In genomic region chr1:192311281-192311680, GRCh38 we compare ENCODE assay signal across 8 cellular contexts. TPM values are rescaled to one million over a fixed set of nuclear protein-coding genes. Genes with fewer than 3 reads are reported as not detected.
DNase-seq lines count a peak whose midpoint lies in the region; ATAC-seq and TF ChIP-seq lines count a peak whose summit lies in the region.

No MANE protein-coding gene starts in this region.

- H4K20me1 ChIP-seq in SK-N-SH (ENCODE audit: insufficient read depth) = no peaks in the 10 kb centered on the region
- no peaks in the 10 kb centered on the region for H4K20me1 ChIP-seq in hepatocyte (ENCODE audit: insufficient read depth, poor library complexity, severe bottlenecking)

- TF ChIP-seq CTCF in BE2C (IDR thresholded peaks at IDR 0.05; ENCODE audit: low read depth, low read length) (peak; percentile 76), SK-N-SH (IDR thresholded peaks at IDR 0.05) (peak; percentile 71), hepatocyte (IDR thresholded peaks at IDR 0.05; ENCODE audit: poor library complexity) (peak; percentile 68), uterus (IDR thresholded peaks at IDR 0.05) (no peak)

- H3K4me3 ChIP-seq in BE2C (ENCODE audit: low read depth, low read length) = no peak overlapping the region
- no peak overlapping the region; a peak in 1 of 4 replicates for H3K4me3 ChIP-seq in SK-N-SH (ENCODE audit: low read depth in 2 of 2, low read length in 1 of 2)
- H3K4me3 ChIP-seq in hepatocyte = no peak overlapping the region
- no peak overlapping the region for H3K4me3 ChIP-seq in uterus

- H3K27ac ChIP-seq in SK-N-SH (ENCODE audit: low read depth in 2 of 2, low read length in 1 of 2) = no peak overlapping the region
- H3K27ac ChIP-seq in hepatocyte = no peak overlapping the region
- H3K27ac ChIP-seq in uterus = no peak overlapping the region

- H3K79me2 ChIP-seq in SK-N-SH (ENCODE audit: insufficient read depth) (no peaks in the 10 kb centered on the region), hepatocyte (no peaks in the 10 kb centered on the region)

- no peaks in the 10 kb centered on the region for H3K4me1 ChIP-seq in BE2C
- H3K4me1 ChIP-seq in SK-N-SH (ENCODE audit: control insufficient read depth in 1 of 2, insufficient read depth in 2 of 2, low read depth in 1 of 2, low read length in 1 of 2) = peaks cover 0 to 6% of the 10 kb centered on the region in 2 experiments; a peak in 1 of 4 replicates
- H3K4me1 ChIP-seq in hepatocyte (ENCODE audit: insufficient read depth) = no peaks in the 10 kb centered on the region
- no peaks in the 10 kb centered on the region for H3K4me1 ChIP-seq in uterus

- no peaks in the 10 kb centered on the region for H3F3A ChIP-seq in SK-N-SH (replicated peaks; ENCODE audit: insufficient read depth)

- H3K9me2 ChIP-seq in SK-N-SH (no peaks in the 10 kb centered on the region), hepatocyte (replicated peaks; ENCODE audit: insufficient read depth) (no peaks in the 10 kb centered on the region)

- no peak for TF ChIP-seq POLR2A in uterus (IDR thresholded peaks at IDR 0.05)

- CTCF ChIA-PET in SK-N-SH (lab: Yijun Ruan, JAX) = interaction anchor here (1.5 kb wide), 1 partner anchor 11 kb away, joined by 4 read pairs; no protein-coding TSS in a partner anchor

- no peak for TF ChIP-seq EP300 in SK-N-SH (IDR thresholded peaks at IDR 0.05; ENCODE audit: borderline replicate concordance in 1 of 2, low read depth in 1 of 2, low read length in 1 of 2)

- no peaks in the 10 kb centered on the region for H3K27me3 ChIP-seq in BE2C
- H3K27me3 ChIP-seq in SK-N-SH (ENCODE audit: insufficient read depth) = no peaks in the 10 kb centered on the region
- H3K27me3 ChIP-seq in hepatocyte = no peaks in the 10 kb centered on the region
- no peaks in the 10 kb centered on the region for H3K27me3 ChIP-seq in uterus

- H2AFZ ChIP-seq in SK-N-SH (ENCODE audit: low read depth) (no peak overlapping the region), hepatocyte (no peak overlapping the region)

- intact Hi-C loops in uterus (cut with DNase I; ENCODE audit: low total_unique reads) = no loop called here

- H3K9me3 ChIP-seq in BE2C (no peaks in the 10 kb centered on the region), SK-N-SH (no peaks in the 10 kb centered on the region), hepatocyte (ENCODE audit: low read depth) (no peaks in the 10 kb centered on the region), uterus (no peaks in the 10 kb centered on the region)

- TF ChIP-seq RAD21 in SK-N-SH (IDR thresholded peaks at IDR 0.05; ENCODE audit: low read length) = peak; percentile 53

- no peaks in the 10 kb centered on the region for H3K36me3 ChIP-seq in BE2C
- no peaks in the 10 kb centered on the region for H3K36me3 ChIP-seq in SK-N-SH (replicated peaks in 1 of 2; ENCODE audit: control insufficient read depth in 1 of 2, insufficient read depth in 2 of 2, low read length in 1 of 2)
- no peaks in the 10 kb centered on the region for H3K36me3 ChIP-seq in hepatocyte (replicated peaks; ENCODE audit: insufficient read depth, low read depth)
- no peaks in the 10 kb centered on the region for H3K36me3 ChIP-seq in uterus

- no peak overlapping the region for H3K4me2 ChIP-seq in SK-N-SH
- no peak overlapping the region for H3K4me2 ChIP-seq in hepatocyte

- WGBS in SK-N-SH (ENCODE audit: low lambda C conversion rate) = 2% methylated on average over 1 of the region's 1 CpG
- 70% methylated on average over 1 of the region's 1 CpG for WGBS in hepatocyte (ENCODE audit: low lambda C conversion rate, missing lambda C conversion rate)

- no peak overlapping the region for H3K9ac ChIP-seq in SK-N-SH

- POLR2A ChIA-PET in SK-N-SH (lab: Yijun Ruan, JAX) = no interaction called here

- peak; percentile 14 for DNase-seq in BE2C
- peak; percentile 37 for DNase-seq in HT-29 (ENCODE audit: low spot score)
- no peak for DNase-seq in SK-N-SH
- DNase-seq in hepatocyte (ENCODE audit: low spot score) = peak; percentile 29
- DNase-seq in DMS79 (lab: John Stamatoyannopoulos, UW) = no peak
- DNase-seq in uterus = no peak

- no peak for ATAC-seq in GM19395 (IDR thresholded peaks at IDR 0.05; ENCODE audit: unreplicated experiment)
- no peak for ATAC-seq in HG03159 (IDR thresholded peaks at IDR 0.05; ENCODE audit: unreplicated experiment)

TF ChIP-seq in SK-N-SH, 30 proteins besides CTCF, POLR2A, EP300 and RAD21:
- no peak for TF ChIP-seq PBX3 (IDR thresholded peaks at IDR 0.05)
- TF ChIP-seq FOXM1 (IDR thresholded peaks at IDR 0.05; ENCODE audit: low read depth) = no peak
- TF ChIP-seq POLR2AphosphoS5 (IDR thresholded peaks at IDR 0.05; ENCODE audit: low read depth, low read length) = no peak
- no peak for TF ChIP-seq USF1 (IDR thresholded peaks at IDR 0.05; ENCODE audit: borderline replicate concordance, low read depth)
- TF ChIP-seq USF2 (IDR thresholded peaks at IDR 0.05; ENCODE audit: borderline replicate concordance, low read depth, low read length) = no peak
- TF ChIP-seq TCF12 (IDR thresholded peaks at IDR 0.05) = no peak
- no peak for TF ChIP-seq JUND (IDR thresholded peaks at IDR 0.05)
- TF ChIP-seq GATA2 (CRISPR knock-in tag; IDR thresholded peaks at IDR 0.05) = no peak

RNA-seq across cellular contexts. Expression of gene RGS21, which starts 5.5 kb away (rescaled TPM):
- not detected for polyA plus RNA-seq in BE2C (2012; ENCODE audit: insufficient read depth, insufficient read length, low read depth)
- total RNA-seq in HT-29 (2014; rRNA removed; shearing (Covaris generic)) = not detected in 2 replicates
- polyA plus RNA-seq in SK-N-SH (2012; rRNA removed) (not detected in 2 replicates), hepatocyte (not detected in 2 replicates)
- polyA plus RNA-seq in SK-N-SH (2012; cell fraction: cytosol; rRNA removed) = not detected in 2 replicates
- not detected in 2 replicates for polyA plus RNA-seq in SK-N-SH (2012; cell fraction: nucleus; rRNA removed)
- total RNA-seq in hepatocyte (not detected in 2 replicates), uterus (not detected)

Comparison
In these comparisons a context has a peak if more than half of its experiments do, and no peak if none do; other contexts are left out.
1. DNase-seq: peak in BE2C (single experiment), HT-29 (single experiment) and hepatocyte (single experiment); none in SK-N-SH (single experiment), DMS79 (single experiment) and uterus (0 of 2).
2. CTCF ChIP-seq: peak in BE2C (single experiment), SK-N-SH (single experiment) and hepatocyte (single experiment); none in uterus (0 of 4).